In the genomic region with DNA sequence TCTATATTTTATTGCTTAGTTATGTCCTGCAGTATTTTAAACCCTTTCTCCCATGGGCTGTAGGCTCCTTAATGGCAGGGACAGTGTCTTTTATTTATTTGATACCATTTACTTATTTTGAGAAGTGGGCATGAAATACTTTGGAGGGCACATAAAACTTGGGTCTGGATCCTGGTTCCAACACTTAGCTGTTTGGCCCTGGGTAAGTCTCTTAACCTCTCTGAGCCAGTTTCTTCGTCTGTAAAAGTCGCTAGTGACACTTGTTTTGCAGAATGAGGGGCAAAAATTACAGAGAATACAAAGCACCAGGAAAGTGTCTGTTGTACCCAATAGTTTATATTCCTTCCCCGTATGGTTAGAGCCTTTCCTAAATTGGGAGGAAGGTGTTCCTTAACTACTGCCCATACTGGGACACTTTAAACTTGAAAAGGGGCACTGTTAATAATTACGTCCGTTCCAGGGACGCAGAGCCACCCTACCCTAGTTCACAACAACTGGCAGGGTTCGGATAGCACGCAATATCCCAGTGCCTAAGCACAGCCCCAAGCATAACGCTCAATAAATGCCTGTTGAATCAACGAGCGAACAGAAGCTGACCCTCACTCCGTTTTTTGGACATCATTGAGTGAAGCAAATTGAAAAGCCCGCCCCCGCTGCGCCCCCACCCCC, we compare ENCODE assay signal across 1 cellular context.
TF ChIP-seq lines count a peak whose summit lies in the region.

No MANE protein-coding gene starts in this region.

TF ChIP-seq in GM23338, 12 proteins besides CTCF, POLR2A, EP300 and RAD21 (continued from another document):
- TF ChIP-seq ZNF462 (CRISPR knock-in tag; IDR thresholded peaks at IDR 0.05) (no peak), STAT1 (IDR thresholded peaks at IDR 0.05; ENCODE audit: unreplicated experiment) (no peak), REST (IDR thresholded peaks at IDR 0.05; ENCODE audit: unreplicated experiment) (no peak)
